Comparison of ENCODE assay signal across 19 cellular contexts in the genomic region with DNA sequence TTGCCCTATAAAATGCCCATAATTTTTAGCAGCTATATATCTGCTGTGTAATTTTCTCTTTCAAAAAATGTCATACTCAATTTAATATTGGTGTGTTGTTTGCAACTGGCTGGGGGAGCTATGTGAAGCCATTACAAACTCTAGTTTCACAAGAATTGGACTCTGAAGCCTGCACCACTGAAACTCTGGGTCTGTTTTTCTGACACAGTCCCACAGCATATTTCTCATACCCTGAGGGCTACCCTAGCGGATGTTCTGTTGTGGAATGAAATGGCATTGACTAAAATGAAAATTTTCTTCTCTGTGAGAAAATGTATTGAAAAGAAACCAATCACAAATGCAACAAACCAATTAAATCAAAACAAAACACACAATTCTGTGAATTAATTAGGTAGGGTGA.
"Had no signal": no experiment of that assay in that cellular context is flagged by ENCODE, and none has a peak within 500 bp of the region (broad histone marks: within the 10 kb centered on the region; RNA-seq: fewer than 3 reads in every experiment).

No MANE protein-coding gene starts in this region.

- H3K79me2 ChIP-seq: parathyroid adenoma had no signal

- ATAC-seq: esophagus mucosa; left colon; sciatic nerve; stimulated activated naive B cell treated with anti-CD40 and anti-IgM and Interleukin-4, amounts not matched to agents 10 μg/mL and 1 μg/mL and 100 μg/mL, for 72 hours; stimulated activated naive CD8-positive, alpha-beta T cell treated with anti-CD3 and anti-CD28 coated beads, Interleukin-15, amount 100 ng/mL, for 72 hours had no signal

- H3K27me3 ChIP-seq: dorsolateral prefrontal cortex, testis, transverse colon had no signal

- H3K9me3 ChIP-seq: prostate gland, testis, transverse colon had no signal

- H3K9ac ChIP-seq: parathyroid adenoma had no signal

- H3K4me1 ChIP-seq: prostate gland, testis, transverse colon had no signal

- H3K36me3 ChIP-seq: prostate gland, transverse colon had no signal

- H3K27ac ChIP-seq: parathyroid adenoma, prostate gland, skin epidermis, testis, transverse colon had no signal

- H2AFZ ChIP-seq: parathyroid adenoma had no signal

- DNase-seq: cortex of kidney; dorsolateral prefrontal cortex; effector CD8-positive, alpha-beta T cell; immature natural killer cell; left colon; mesendoderm; naive B cell; retina; stimulated activated CD4-positive, alpha-beta T cell treated with anti-CD3 and anti-CD28 coated beads, Interleukin-2, amount 100 ng/mL, for 24 hours; stimulated activated CD4-positive, alpha-beta T cell treated with anti-CD3 and anti-CD28 coated beads, Interleukin-4, amount 100 ng/mL, for 4 hours; stimulated activated naive B cell treated with anti-CD40 and anti-IgM and Interleukin-4, amounts not matched to agents 10 μg/mL and 1 μg/mL and 100 μg/mL, for 72 hours; stimulated activated naive CD8-positive, alpha-beta T cell treated with anti-CD3 and anti-CD28 coated beads, Interleukin-15, amount 100 ng/mL, for 72 hours; testis; transverse colon had no signal

- H3K4me3 ChIP-seq: dorsolateral prefrontal cortex, prostate gland, skin epidermis, testis, transverse colon had no signal
